ENCODE assay signal across 8 cellular contexts in the genomic region with DNA sequence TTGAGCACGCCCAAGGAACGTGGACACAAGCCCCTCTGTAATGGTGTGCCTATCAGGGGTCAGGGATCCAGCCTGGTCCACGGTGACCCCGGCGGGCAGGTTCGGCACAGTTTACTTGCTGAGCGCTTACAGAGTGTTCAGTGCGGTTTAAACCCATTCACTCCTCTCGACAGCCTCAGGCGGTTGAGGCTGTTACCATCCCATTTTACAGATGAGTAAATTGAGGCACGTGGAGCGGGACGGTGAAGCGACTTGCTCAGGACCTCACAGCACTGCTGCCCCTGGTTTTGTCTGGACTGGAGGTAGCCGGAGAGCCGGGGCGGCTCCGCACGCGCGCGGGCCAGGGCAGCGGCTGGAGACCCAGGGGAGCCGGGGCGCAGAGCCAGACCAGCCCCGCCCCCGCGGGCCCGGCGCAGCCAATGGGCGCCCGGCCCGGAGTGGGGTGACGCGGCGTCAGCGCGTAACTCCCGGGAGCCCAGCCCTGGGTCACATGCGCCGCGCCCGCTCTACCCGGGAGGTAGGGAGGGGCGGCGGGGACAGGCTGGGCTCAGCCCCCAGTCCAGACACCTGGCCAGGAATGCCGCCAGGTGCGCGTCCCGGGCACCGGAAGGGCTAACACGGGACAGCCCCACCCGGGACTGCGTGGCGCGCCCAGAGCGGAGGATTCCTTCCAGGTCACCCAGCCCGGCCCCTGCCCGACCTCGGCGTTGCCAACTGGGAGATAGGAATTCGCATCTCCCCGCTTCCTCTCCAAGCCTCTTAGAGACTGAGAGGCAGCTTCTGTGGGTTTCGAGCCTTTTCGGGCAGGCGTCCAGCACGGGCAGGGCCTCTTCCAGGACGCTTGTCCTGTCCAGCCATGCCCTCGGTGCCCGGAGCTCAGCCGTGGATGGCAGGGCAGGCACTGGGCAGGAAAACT. TPM values are rescaled to one million over a fixed set of nuclear protein-coding genes. Genes with fewer than 3 reads are reported as not detected.
DNase-seq lines count a peak whose midpoint lies in the region; ATAC-seq and TF ChIP-seq lines count a peak whose summit lies in the region.

No MANE protein-coding gene starts in this region.

- peak; percentile 49 for ATAC-seq in GM21576 (IDR thresholded peaks at IDR 0.05; ENCODE audit: unreplicated experiment)
- ATAC-seq in foreskin keratinocyte: peak; percentile 57

- peaks cover 10% of the 10 kb centered on the region for H4K20me1 ChIP-seq in neural progenitor cell (ENCODE audit: low read depth)

- peak; percentile 27 for DNase-seq in DMS 273 treated with DMSO at 0.1 percent for 48 hours (lab: John Stamatoyannopoulos, UW)
- DNase-seq in SHP77 (lab: John Stamatoyannopoulos, UW): peak; percentile 94 to 98
- DNase-seq in activated naive CD4-positive, alpha-beta T cell treated with Interleukin-2 at 50 U/mL for 16 hours: peak; percentile 80
- peak; percentile 82 to 92 for DNase-seq in foreskin keratinocyte
- peak; percentile 94 for DNase-seq in neural progenitor cell (ENCODE audit: low spot score)
- DNase-seq in stromal cell of bone marrow (ENCODE audit: low read depth): peak; percentile 74

- H3K79me2 ChIP-seq in neural progenitor cell (ENCODE audit: low read depth): peaks cover 10% of the 10 kb centered on the region

- peak overlapping the region; percentile 75 for H3K4me2 ChIP-seq in neural progenitor cell

- peaks cover 48% of the 10 kb centered on the region for H3F3A ChIP-seq in neural progenitor cell (ENCODE audit: low read depth)

- no peak overlapping the region for H3K9ac ChIP-seq in neural progenitor cell

- H3K27me3 ChIP-seq in foreskin keratinocyte (no peaks in the 10 kb centered on the region), neural progenitor cell (no peaks in the 10 kb centered on the region)

- H3K36me3 ChIP-seq in KOPT-K1 (ENCODE audit: insufficient read depth, low read length) (no peaks in the 10 kb centered on the region), neural progenitor cell (no peaks in the 10 kb centered on the region)

- H3K9me3 ChIP-seq in KOPT-K1 (ENCODE audit: insufficient read depth, low read length, poor library complexity, severe bottlenecking) (no peaks in the 10 kb centered on the region), neural progenitor cell (ENCODE audit: low read depth) (no peaks in the 10 kb centered on the region)

- peak overlapping the region; percentile 75 for H3K4me3 Mint-ChIP-seq in neural progenitor cell

- H3K27ac ChIP-seq in KOPT-K1 (ENCODE audit: low read depth, low read length, poor library complexity, severe bottlenecking): peak overlapping the region; percentile 99
- peak overlapping the region; percentile 96 for H3K27ac ChIP-seq in foreskin keratinocyte
- H3K27ac ChIP-seq in neural progenitor cell: peak overlapping the region; percentile 92

- H3K4me1 ChIP-seq in foreskin keratinocyte (peaks cover 51% of the 10 kb centered on the region), neural progenitor cell (peaks cover 42% of the 10 kb centered on the region)

- H3K4me1 Mint-ChIP-seq in neural progenitor cell: peaks cover 50% of the 10 kb centered on the region

- no peaks in the 10 kb centered on the region for H3K9me3 Mint-ChIP-seq in neural progenitor cell

- no peak overlapping the region for H3K27ac Mint-ChIP-seq in neural progenitor cell

- no peaks in the 10 kb centered on the region for H3K36me3 Mint-ChIP-seq in neural progenitor cell

- no peak for TF ChIP-seq CTCF in foreskin keratinocyte (conservative IDR thresholded peaks at IDR 0.05)
- TF ChIP-seq CTCF in neural progenitor cell (IDR thresholded peaks at IDR 0.05): no peak

- peaks cover 5% of the 10 kb centered on the region for H3K27me3 Mint-ChIP-seq in neural progenitor cell (ENCODE audit: insufficient read depth, low read depth)

- H2AFZ ChIP-seq in neural progenitor cell (replicated peaks): no peak overlapping the region

- peak overlapping the region; percentile 38 for H3K4me3 ChIP-seq in neural progenitor cell

RNA-seq across cellular contexts. Expression of a gene that starts 3.3 kb away (rescaled TPM):
- 113 and 118 TPM in 2 replicates for total RNA-seq in foreskin keratinocyte
- polyA plus RNA-seq in foreskin keratinocyte: 67.3 and 72.1 TPM in 2 replicates
- 12.7 and 41.0 TPM in 2 replicates for total RNA-seq in neural progenitor cell (ENCODE audit: low replicate concordance)

Comparison
In these comparisons a context has a peak if more than half of its experiments do, and no peak if none do; other contexts are left out.
1. Peak in every context shown above with its lines: DNase-seq, ATAC-seq, H3K4me3 ChIP-seq and H3K27ac ChIP-seq.
2. DNase-seq: peak in every context shown above with its lines; median percentile 96 in SHP77; 94 in neural progenitor cell; 87 in foreskin keratinocyte; 80 in activated naive CD4-positive, alpha-beta T cell treated with Interleukin-2 at 50 U/mL for 16 hours; 74 in stromal cell of bone marrow; 27 in DMS 273 treated with DMSO at 0.1 percent for 48 hours.